9 cellular contexts compared by ENCODE assay signal in the genomic region with DNA sequence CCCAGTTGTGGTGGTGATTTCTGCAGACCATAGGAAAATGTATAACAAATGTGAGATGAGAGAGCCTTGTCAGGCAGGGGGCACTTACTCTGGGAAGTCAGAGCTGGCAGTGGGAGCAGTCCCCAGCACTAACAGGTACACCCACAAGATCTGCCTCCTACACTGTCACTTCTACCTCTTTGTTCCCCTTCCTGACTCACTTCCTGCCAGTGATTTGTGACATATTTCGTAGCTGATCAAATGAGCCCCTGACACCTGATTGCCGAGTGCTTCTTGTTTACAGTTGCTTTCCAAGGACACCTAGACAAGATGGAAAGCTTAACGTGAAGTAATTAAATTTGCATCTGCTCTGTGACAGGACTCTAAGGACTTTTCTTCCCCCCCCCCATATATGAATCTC. TPM values are rescaled to one million over a fixed set of nuclear protein-coding genes. Genes with fewer than 3 reads are reported as not detected.
DNase-seq lines count a peak whose midpoint lies in the region; ATAC-seq, FAIRE-seq and TF ChIP-seq lines count a peak whose summit lies in the region.
"Had no signal": no experiment of that assay in that cellular context is flagged by ENCODE, and none has a peak within 500 bp of the region (broad histone marks: within the 10 kb centered on the region; RNA-seq: fewer than 3 reads in every experiment).

No MANE protein-coding gene starts in this region.

- H3K4me1 ChIP-seq in kidney (ENCODE audit: control insufficient read depth in 1 of 2, insufficient read depth in 1 of 2, low read depth in 1 of 2, low read length in 2 of 2) (peaks cover 0 to 3% of the 10 kb centered on the region in 2 donors), prostate gland (replicated peaks) (no peaks in the 10 kb centered on the region)

- H3K27me3 Mint-ChIP-seq in activated T-helper 1 cell treated with anti-CD3 and anti-CD28 coated beads, Interleukin-12 subunit alpha, Interleukin-12 subunit beta, Interleukin-2, Interleukin-4 antibody, amounts not matched to agents 30 ng/mL and 10 ng/mL and 1 ng/mL, durations not matched to agents 14 hours and 24 hours and 36 hours (ENCODE audit: insufficient read depth), result no peaks in the 10 kb centered on the region
- no peaks in the 10 kb centered on the region for H3K27me3 Mint-ChIP-seq in natural killer cell (ENCODE audit: low read depth in 2 of 2)

- DNase-seq in GM12865 (ENCODE audit: low read depth), result peak; percentile 9
- DNase-seq in HT1080 (ENCODE audit: low read depth), result peak; percentile 5
- DNase-seq in activated T-helper 1 cell treated with anti-CD3 and anti-CD28 coated beads, Interleukin-12 subunit alpha, Interleukin-12 subunit beta, Interleukin-2, Interleukin-4 antibody, amounts not matched to agents 30 ng/mL and 10 ng/mL and 1 ng/mL, durations not matched to agents 14 hours and 24 hours and 36 hours (ENCODE audit: low spot score), result no peak
- DNase-seq in natural killer cell, result no peak
- no peak for DNase-seq in kidney
- DNase-seq in prostate gland (ENCODE audit: low spot score), result no peak
- no peak for DNase-seq in cerebellar nuclear complex (lab: John Stamatoyannopoulos, UW)
- DNase-seq: NCI-H2227 treated with DMSO at 0.1 percent for 48 hours had no signal

- intact Hi-C loops in activated T-helper 1 cell treated with anti-CD3 and anti-CD28 coated beads, Interleukin-12 subunit alpha, Interleukin-12 subunit beta, Interleukin-2, Interleukin-4 antibody, amounts not matched to agents 30 ng/mL and 10 ng/mL and 1 ng/mL, durations not matched to agents 14 hours and 24 hours and 36 hours (cut with micrococcal nuclease), result loop anchor here (2.0 to 10.0 kb wide), 4 partner anchors 18 to 690 kb away; a partner anchor contains a TSS
- intact Hi-C loops in natural killer cell (cut with micrococcal nuclease), result no loop called here
- intact Hi-C loops in kidney (cut with DNase I), result no loop called here
- intact Hi-C loops in prostate gland (cut with DNase I), result no loop called here

- no peak for FAIRE-seq in kidney (lab: Jason Lieb, UNC)

- ATAC-seq in natural killer cell (peak in 2 of 3 donors; percentile 64 to 68), GM21447 (IDR thresholded peaks at IDR 0.05; ENCODE audit: unreplicated experiment) (no peak)

- H3K4me3 Mint-ChIP-seq in activated T-helper 1 cell treated with anti-CD3 and anti-CD28 coated beads, Interleukin-12 subunit alpha, Interleukin-12 subunit beta, Interleukin-2, Interleukin-4 antibody, amounts not matched to agents 30 ng/mL and 10 ng/mL and 1 ng/mL, durations not matched to agents 14 hours and 24 hours and 36 hours, result peak overlapping the region; percentile 6
- no peak overlapping the region for H3K4me3 Mint-ChIP-seq in natural killer cell

- no peaks in the 10 kb centered on the region for H3K36me3 Mint-ChIP-seq in activated T-helper 1 cell treated with anti-CD3 and anti-CD28 coated beads, Interleukin-12 subunit alpha, Interleukin-12 subunit beta, Interleukin-2, Interleukin-4 antibody, amounts not matched to agents 30 ng/mL and 10 ng/mL and 1 ng/mL, durations not matched to agents 14 hours and 24 hours and 36 hours (ENCODE audit: low read depth)
- no peaks in the 10 kb centered on the region for H3K36me3 Mint-ChIP-seq in natural killer cell

- H3K4me3 ChIP-seq in GM12865 (ENCODE audit: low read depth, low read length) (no peak overlapping the region), kidney (ENCODE audit: low read length in 2 of 2) (no peak overlapping the region), prostate gland (no peak overlapping the region)

- WGBS in prostate gland, result 35% methylated on average over 3 of the region's 3 CpGs

- H3K9me3 Mint-ChIP-seq in activated T-helper 1 cell treated with anti-CD3 and anti-CD28 coated beads, Interleukin-12 subunit alpha, Interleukin-12 subunit beta, Interleukin-2, Interleukin-4 antibody, amounts not matched to agents 30 ng/mL and 10 ng/mL and 1 ng/mL, durations not matched to agents 14 hours and 24 hours and 36 hours, result peaks cover 4% of the 10 kb centered on the region
- H3K9me3 Mint-ChIP-seq in natural killer cell, result no peaks in the 10 kb centered on the region

- no peak overlapping the region for H3K9ac ChIP-seq in kidney (ENCODE audit: low read length in 2 of 2)

- H3K36me3 ChIP-seq in kidney (ENCODE audit: control insufficient read depth in 1 of 2, insufficient read depth in 2 of 2, low read length in 2 of 2), result no peaks in the 10 kb centered on the region
- no peaks in the 10 kb centered on the region for H3K36me3 ChIP-seq in prostate gland

- peak overlapping the region; percentile 1 for H3K27ac Mint-ChIP-seq in activated T-helper 1 cell treated with anti-CD3 and anti-CD28 coated beads, Interleukin-12 subunit alpha, Interleukin-12 subunit beta, Interleukin-2, Interleukin-4 antibody, amounts not matched to agents 30 ng/mL and 10 ng/mL and 1 ng/mL, durations not matched to agents 14 hours and 24 hours and 36 hours
- H3K27ac Mint-ChIP-seq in natural killer cell, result peak overlapping the region in 1 of 2 donors; percentile 76

- H3K9me3 ChIP-seq in kidney (ENCODE audit: control insufficient read depth in 1 of 2, low read length in 2 of 2) (no peaks in the 10 kb centered on the region), prostate gland (no peaks in the 10 kb centered on the region)

- H3K27me3 ChIP-seq in prostate gland (replicated peaks; ENCODE audit: insufficient read depth), result no peaks in the 10 kb centered on the region

- TF ChIP-seq CTCF in GM12865 (IDR thresholded peaks at IDR 0.05; ENCODE audit: insufficient read depth, low read depth, low read length, missing control alignments) (no peak), natural killer cell (IDR thresholded peaks at IDR 0.05) (no peak), kidney (IDR thresholded peaks at IDR 0.05; ENCODE audit: borderline replicate concordance, extremely low read depth, insufficient read depth) (no peak), prostate gland (IDR thresholded peaks at IDR 0.05) (no peak)

- TF ChIP-seq POLR2A in prostate gland (IDR thresholded peaks at IDR 0.05), result no peak

- no peak overlapping the region for H3K27ac ChIP-seq in kidney (ENCODE audit: low read depth in 2 of 2, low read length in 2 of 2)
- no peak overlapping the region for H3K27ac ChIP-seq in prostate gland

- peaks cover 31% of the 10 kb centered on the region for H3K4me1 Mint-ChIP-seq in activated T-helper 1 cell treated with anti-CD3 and anti-CD28 coated beads, Interleukin-12 subunit alpha, Interleukin-12 subunit beta, Interleukin-2, Interleukin-4 antibody, amounts not matched to agents 30 ng/mL and 10 ng/mL and 1 ng/mL, durations not matched to agents 14 hours and 24 hours and 36 hours (ENCODE audit: low read depth)
- peaks cover 19 to 29% of the 10 kb centered on the region in 2 donors for H3K4me1 Mint-ChIP-seq in natural killer cell

RNA-seq across cellular contexts. Expression of a gene that starts 40.5 kb away (rescaled TPM):
- 34.8 and 46.7 TPM in 2 replicates for total RNA-seq in HT1080 (2014; rRNA removed; shearing (Covaris generic))
- polyA plus RNA-seq in HT1080 (2015; cell fraction: cytosol; rRNA removed), result 49.1 and 59.8 TPM in 2 replicates
- 57.6 and 61.6 TPM in 2 replicates for polyA plus RNA-seq in HT1080 (2015; cell fraction: nucleus; rRNA removed)
- 56.4 and 63.0 TPM in 2 replicates for total RNA-seq in activated T-helper 1 cell treated with anti-CD3 and anti-CD28 coated beads, Interleukin-12 subunit alpha, Interleukin-12 subunit beta, Interleukin-2, Interleukin-4 antibody, amounts not matched to agents 30 ng/mL and 10 ng/mL and 1 ng/mL, durations not matched to agents 14 hours and 24 hours and 36 hours
- total RNA-seq in natural killer cell, result 10 to 100 TPM; 55.4 to 70.5 (median 55.4) TPM
- 116 TPM for total RNA-seq in kidney
- polyA plus RNA-seq in kidney (ENCODE audit: insufficient read depth, low read depth, low replicate concordance), result 22.3 TPM
- total RNA-seq in prostate gland, result 10 to 100 TPM; 72.7 to 73.6 TPM

RNA-seq across cellular contexts. Expression of a gene that starts 40.8 kb away (rescaled TPM):
- 5.6 and 6.1 TPM in 2 replicates for total RNA-seq in HT1080 (2014; rRNA removed; shearing (Covaris generic))
- 7.9 and 8.5 TPM in 2 replicates for polyA plus RNA-seq in HT1080 (2015; cell fraction: cytosol; rRNA removed)
- 15.7 and 17.0 TPM in 2 replicates for polyA plus RNA-seq in HT1080 (2015; cell fraction: nucleus; rRNA removed)
- total RNA-seq in activated T-helper 1 cell treated with anti-CD3 and anti-CD28 coated beads, Interleukin-12 subunit alpha, Interleukin-12 subunit beta, Interleukin-2, Interleukin-4 antibody, amounts not matched to agents 30 ng/mL and 10 ng/mL and 1 ng/mL, durations not matched to agents 14 hours and 24 hours and 36 hours, result 9.3 and 10.9 TPM in 2 replicates
- total RNA-seq in natural killer cell, result 1 to 10 TPM; 2.3 to 3.0 (median 2.6) TPM
- total RNA-seq in kidney, result 10.2 TPM
- 4.3 TPM for polyA plus RNA-seq in kidney (ENCODE audit: insufficient read depth, low read depth, low replicate concordance)
- total RNA-seq in prostate gland, result 10 to 100 TPM in 1 of 2 donors, 1 to 10 TPM in 1; 6.1 to 12.1 TPM

Comparison
In these comparisons a context has a peak if more than half of its experiments do, and no peak if none do; other contexts are left out.
1. DNase-seq: peak in GM12865 (single experiment) and HT1080 (single experiment); none in activated T-helper 1 cell treated with anti-CD3 and anti-CD28 coated beads, Interleukin-12 subunit alpha, Interleukin-12 subunit beta, Interleukin-2, Interleukin-4 antibody, amounts not matched to agents 30 ng/mL and 10 ng/mL and 1 ng/mL, durations not matched to agents 14 hours and 24 hours and 36 hours (single experiment), natural killer cell (single experiment), kidney (single experiment), prostate gland (single experiment) and cerebellar nuclear complex (0 of 2).